ENCODE assay signal across 10 cellular contexts in the genomic region with DNA sequence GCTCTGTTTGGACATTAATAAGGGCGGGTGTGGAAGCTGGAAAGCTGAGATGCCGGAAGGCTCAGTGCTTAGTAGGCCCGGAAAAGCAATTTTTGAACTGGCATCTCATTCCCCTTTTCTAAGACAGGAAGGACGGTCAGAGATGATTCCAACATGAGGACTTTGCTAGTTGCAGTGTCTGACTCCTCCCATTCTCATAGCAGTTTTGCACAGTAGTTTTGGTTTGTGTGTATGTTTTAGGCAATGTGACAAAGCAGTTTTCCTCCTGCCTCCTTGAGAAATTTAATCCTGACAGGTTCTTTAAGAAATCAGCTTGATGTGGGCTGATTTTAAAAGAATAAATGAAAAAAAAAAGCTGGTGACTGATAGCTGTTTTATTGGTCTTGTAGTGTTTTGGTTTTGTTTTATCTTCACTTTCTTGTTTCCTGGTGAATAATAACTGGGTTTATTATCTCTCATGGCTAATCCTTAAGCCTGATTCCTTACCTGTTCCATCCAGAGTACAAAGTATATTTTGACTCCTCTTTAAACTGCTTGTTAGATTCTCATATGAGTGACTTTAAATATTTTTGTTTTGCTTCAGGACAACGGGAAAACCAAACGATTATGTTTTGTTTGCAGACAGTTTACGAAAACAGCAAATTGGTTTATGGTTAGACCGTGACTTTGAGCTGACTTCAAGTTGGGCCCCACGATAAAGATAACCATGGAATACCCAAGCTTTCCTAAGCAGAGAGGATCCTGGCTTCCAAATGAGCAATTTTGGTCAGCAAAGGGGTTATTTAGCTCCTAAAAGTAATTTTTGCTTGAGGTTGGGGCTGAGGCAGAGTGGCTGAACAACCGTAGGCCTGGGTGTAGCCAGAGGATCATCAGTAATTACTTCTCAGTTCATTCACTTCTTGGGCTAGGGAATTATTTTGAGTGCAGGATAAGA. TPM values are rescaled to one million over a fixed set of nuclear protein-coding genes. Genes with fewer than 3 reads are reported as not detected.
A peak's percentile ranks its signal among the peaks of the same experiment; 100 is the strongest.
DNase-seq lines count a peak whose midpoint lies in the region; ATAC-seq lines count a peak whose summit lies in the region.
"Had no signal": no experiment of that assay in that cellular context is flagged by ENCODE, and none has a peak within 500 bp of the region (broad histone marks: within the 10 kb centered on the region; RNA-seq: fewer than 3 reads in every experiment).

No MANE protein-coding gene starts in this region.

- peaks cover 2% of the 10 kb centered on the region for H3K27me3 Mint-ChIP-seq in IgD-negative memory B cell
- peaks cover 7% of the 10 kb centered on the region for H3K27me3 Mint-ChIP-seq in activated naive CD8-positive, alpha-beta T cell treated with anti-CD3 and anti-CD28 coated beads, Interleukin-2, amount 10 ng/mL, durations not matched to agents 7 days and 5 days

- H3K27ac Mint-ChIP-seq in IgD-negative memory B cell, result peak overlapping the region in 2 of 3 donors; percentile 36 to 63
- H3K27ac Mint-ChIP-seq in activated naive CD8-positive, alpha-beta T cell treated with anti-CD3 and anti-CD28 coated beads, Interleukin-2, amount 10 ng/mL, durations not matched to agents 7 days and 5 days, result peak overlapping the region; percentile 58

- H4K5ac ChIP-seq in mesendoderm (ENCODE audit: low read length), result no peak overlapping the region

- H3K9ac ChIP-seq in BLaER1 treated with 17β-estradiol and CSF1 and Interleukin-3, amounts not matched to agents 10 nM and 100 nM, result peak overlapping the region in 6 of 11 experiments; percentile 29 to 99 (median 82); a peak in 12 of 22 replicates
- H3K9ac ChIP-seq in mesendoderm (ENCODE audit: low read length), result peak overlapping the region; percentile 28

- intact Hi-C loops in head of caudate nucleus (cut with DNase I), result loop anchor here (5.0 kb wide), 1 partner anchor 49 kb away; no protein-coding TSS in a partner anchor

- peak overlapping the region; percentile 40 for H3K56ac ChIP-seq in mesendoderm (ENCODE audit: low read length)

- H4K20me1 ChIP-seq in BLaER1 treated with 17β-estradiol and CSF1 and Interleukin-3, amounts not matched to agents 10 nM and 100 nM, result peaks cover 0 to 40% (median 0%) of the 10 kb centered on the region in 11 experiments; a peak in 6 of 22 replicates

- ATAC-seq in activated naive CD8-positive, alpha-beta T cell treated with anti-CD3 and anti-CD28 coated beads, Interleukin-2, amount 10 ng/mL, durations not matched to agents 7 days and 5 days (ENCODE audit: low read depth), result no peak

- H3K4ac ChIP-seq in mesendoderm (ENCODE audit: low read depth, low read length), result no peak overlapping the region

- H3K4me1 ChIP-seq in BLaER1 treated with 17β-estradiol and CSF1 and Interleukin-3, amounts not matched to agents 10 nM and 100 nM, result peaks cover 46 to 81% (median 70%) of the 10 kb centered on the region in 10 experiments
- H3K4me1 ChIP-seq in mesendoderm (ENCODE audit: control insufficient read depth, low read depth, low read length), result peaks cover 8% of the 10 kb centered on the region

- H2AK5ac ChIP-seq in mesendoderm (ENCODE audit: low read length), result no peak overlapping the region

- peak overlapping the region in 10 of 11 experiments; percentile 20 to 97 (median 56); a peak in 17 of 22 replicates for H3K27ac ChIP-seq in BLaER1 treated with 17β-estradiol and CSF1 and Interleukin-3, amounts not matched to agents 10 nM and 100 nM
- H3K27ac ChIP-seq in mesendoderm (ENCODE audit: low read depth, low read length), result no peak overlapping the region

- no peak overlapping the region for H4K8ac ChIP-seq in mesendoderm (ENCODE audit: low read depth, low read length)

- H2BK5ac ChIP-seq in mesendoderm (ENCODE audit: low read length), result no peak overlapping the region

- POLR2A ChIA-PET in activated naive CD8-positive, alpha-beta T cell treated with anti-CD3 and anti-CD28 coated beads, Interleukin-2, amount 10 ng/mL, durations not matched to agents 7 days and 5 days (lab: Charles Lee), result interaction anchor here (0.9 to 1.8 kb wide), 6 partner anchors 11 to 72 kb away, joined by 3 to 6 read pairs (median 3); no protein-coding TSS in a partner anchor

- peak overlapping the region in 7 of 10 experiments; percentile 77 to 99 (median 94); a peak in 11 of 20 replicates for H3K4me3 ChIP-seq in BLaER1 treated with 17β-estradiol and CSF1 and Interleukin-3, amounts not matched to agents 10 nM and 100 nM
- H3K4me3 ChIP-seq in mesendoderm (ENCODE audit: low read length), result no peak overlapping the region

- peak overlapping the region; percentile 6 to 87 (median 42) for H3K4me3 Mint-ChIP-seq in IgD-negative memory B cell
- peak overlapping the region; percentile 77 for H3K4me3 Mint-ChIP-seq in activated naive CD8-positive, alpha-beta T cell treated with anti-CD3 and anti-CD28 coated beads, Interleukin-2, amount 10 ng/mL, durations not matched to agents 7 days and 5 days

- peaks cover 0 to 23% (median 3%) of the 10 kb centered on the region in 11 experiments; a peak in 9 of 22 replicates for H3K27me3 ChIP-seq in BLaER1 treated with 17β-estradiol and CSF1 and Interleukin-3, amounts not matched to agents 10 nM and 100 nM
- no peaks in the 10 kb centered on the region for H3K27me3 ChIP-seq in mesendoderm (ENCODE audit: insufficient read depth, low read length, poor library complexity)

- H3K9me3 Mint-ChIP-seq in IgD-negative memory B cell, result peaks cover 0 to 1% (median 0%) of the 10 kb centered on the region in 3 donors
- no peaks in the 10 kb centered on the region for H3K9me3 Mint-ChIP-seq in activated naive CD8-positive, alpha-beta T cell treated with anti-CD3 and anti-CD28 coated beads, Interleukin-2, amount 10 ng/mL, durations not matched to agents 7 days and 5 days

- H3K36me3 ChIP-seq in BLaER1 treated with 17β-estradiol and CSF1 and Interleukin-3, amounts not matched to agents 10 nM and 100 nM, result peaks cover 0 to 42% (median 11%) of the 10 kb centered on the region in 11 experiments; a peak in 10 of 22 replicates
- H3K36me3 ChIP-seq in mesendoderm (ENCODE audit: control insufficient read depth, insufficient read depth, low read length), result no peaks in the 10 kb centered on the region

- peaks cover 7% of the 10 kb centered on the region for H3K79me1 ChIP-seq in mesendoderm (ENCODE audit: low read length)

- H3K23ac ChIP-seq in mesendoderm (ENCODE audit: low read length), result peak overlapping the region; percentile 69

- DNase-seq in activated naive CD8-positive, alpha-beta T cell treated with anti-CD3 and anti-CD28 coated beads, Interleukin-2, amount 10 ng/mL, durations not matched to agents 7 days and 5 days, result no peak
- DNase-seq in mesendoderm, result no peak
- no peak for DNase-seq in activated gamma-delta T cell (lab: John Stamatoyannopoulos, UW)
- DNase-seq in head of caudate nucleus, result no peak
- no peak for DNase-seq in SHP77 treated with DMSO at 0.1 percent for 48 hours (lab: John Stamatoyannopoulos, UW)
- no peak for DNase-seq in GOT3 (lab: John Stamatoyannopoulos, UW)
- DNase-seq: central memory CD4-positive, alpha-beta T cell; Right ventricle myocardium superior had no signal

- H3K79me2 ChIP-seq in mesendoderm (ENCODE audit: control insufficient read depth, insufficient read depth, low read length), result peaks cover 21% of the 10 kb centered on the region

- H2BK120ac ChIP-seq in mesendoderm (ENCODE audit: low read depth, low read length), result no peak overlapping the region

- peaks cover 3% of the 10 kb centered on the region for H3K36me3 Mint-ChIP-seq in IgD-negative memory B cell
- H3K36me3 Mint-ChIP-seq in activated naive CD8-positive, alpha-beta T cell treated with anti-CD3 and anti-CD28 coated beads, Interleukin-2, amount 10 ng/mL, durations not matched to agents 7 days and 5 days, result peaks cover 26% of the 10 kb centered on the region

- H3K4me1 Mint-ChIP-seq in IgD-negative memory B cell, result peaks cover 26 to 44% (median 34%) of the 10 kb centered on the region in 3 donors
- peaks cover 50% of the 10 kb centered on the region for H3K4me1 Mint-ChIP-seq in activated naive CD8-positive, alpha-beta T cell treated with anti-CD3 and anti-CD28 coated beads, Interleukin-2, amount 10 ng/mL, durations not matched to agents 7 days and 5 days

- H2BK15ac ChIP-seq in mesendoderm (replicated peaks; ENCODE audit: low read depth), result no peak overlapping the region

- H3K9me3 ChIP-seq in BLaER1 treated with 17β-estradiol and CSF1 and Interleukin-3, amounts not matched to agents 10 nM and 100 nM (replicated peaks in 1 of 11), result no peaks in the 10 kb centered on the region

- WGBS in mesendoderm (ENCODE audit: extremely low coverage, insufficient coverage, low lambda C conversion rate), result no CpG with 5 or more reads among the region's 10 CpGs

- no peak overlapping the region for H3K18ac ChIP-seq in mesendoderm (ENCODE audit: low read length)

- H3K4me2 ChIP-seq in BLaER1 treated with 17β-estradiol and CSF1 and Interleukin-3, amounts not matched to agents 10 nM and 100 nM, result peak overlapping the region; percentile 83 to 100 (median 96)
- H3K4me2 ChIP-seq in mesendoderm (ENCODE audit: low read length), result no peak overlapping the region

RNA-seq across cellular contexts. Expression of a gene that starts 3.4 kb away (rescaled TPM):
- polyA plus RNA-seq in IgD-negative memory B cell, result 8.1 TPM
- total RNA-seq in activated naive CD8-positive, alpha-beta T cell treated with anti-CD3 and anti-CD28 coated beads, Interleukin-2, amount 10 ng/mL, durations not matched to agents 7 days and 5 days, result 10 to 100 TPM; 51.5 to 53.5 TPM
- 8.7 TPM for polyA plus RNA-seq in mesendoderm (2013, experiment 1 of 2)
- polyA plus RNA-seq in mesendoderm (2013, experiment 2 of 2), result 8.4 TPM
